In the genomic region with DNA sequence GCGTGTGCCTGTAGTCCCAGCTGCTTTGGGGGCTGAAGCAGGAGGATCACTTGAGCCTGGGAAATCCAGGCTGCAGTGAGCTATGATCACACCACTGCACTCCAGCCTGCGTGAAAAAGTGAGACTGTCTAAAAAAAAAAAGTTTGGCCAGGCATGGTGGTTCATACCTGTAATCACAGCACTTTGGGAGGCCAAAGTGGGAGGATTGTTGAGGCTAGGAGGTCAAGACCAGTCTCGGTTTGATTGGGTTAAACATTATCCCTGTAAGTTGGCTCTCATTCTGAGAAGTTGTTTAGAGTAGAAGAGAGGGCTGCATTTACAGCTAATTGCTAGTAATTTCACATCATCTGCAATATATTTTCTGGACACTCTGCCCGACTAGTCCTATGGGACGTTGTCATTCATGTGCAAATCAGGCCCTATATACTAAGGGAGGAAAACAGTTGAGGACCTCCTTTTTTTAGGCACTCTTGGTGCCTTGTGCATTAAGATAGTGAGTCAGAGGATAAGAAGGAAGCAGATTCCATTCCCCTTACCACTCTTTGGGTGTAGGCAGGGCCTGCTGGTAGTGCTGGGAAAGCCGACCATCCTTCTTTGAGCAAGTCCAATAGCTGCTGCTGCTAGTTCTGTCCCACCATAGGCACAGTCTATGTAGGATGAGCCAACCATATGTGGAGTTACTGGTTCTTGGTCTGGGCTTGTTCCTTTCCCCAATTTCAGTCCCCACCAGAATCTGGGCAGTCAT, we compare ENCODE assay signal across 12 cellular contexts. TPM values are rescaled to one million over a fixed set of nuclear protein-coding genes. Genes with fewer than 3 reads are reported as not detected.
A peak's percentile ranks its signal among the peaks of the same experiment; 100 is the strongest.
DNase-seq lines count a peak whose midpoint lies in the region; ATAC-seq, FAIRE-seq and TF ChIP-seq lines count a peak whose summit lies in the region.
"Had no signal": no experiment of that assay in that cellular context is flagged by ENCODE, and none has a peak within 500 bp of the region (broad histone marks: within the 10 kb centered on the region; RNA-seq: fewer than 3 reads in every experiment).

No MANE protein-coding gene starts in this region.

- H3K27ac ChIP-seq in keratinocyte (ENCODE audit: control insufficient read depth, insufficient read depth, low read length) = peak overlapping the region; percentile 98
- H3K27ac ChIP-seq: Peyer's patch had no signal

- peak overlapping the region; percentile 98 for H3K4me2 ChIP-seq in keratinocyte (ENCODE audit: control insufficient read depth, extremely low read depth, insufficient read depth, low read depth, low read length)

- H3K9me3 ChIP-seq in HAP-1 (no peaks in the 10 kb centered on the region), keratinocyte (ENCODE audit: control insufficient read depth, low read depth, low read length) (no peaks in the 10 kb centered on the region)
- H3K9me3 ChIP-seq: Peyer's patch had no signal

- peak; percentile 93 for DNase-seq in ACHN
- DNase-seq in HAP-1 (ENCODE audit: low spot score in 2 of 2) = peak; percentile 33 to 71
- DNase-seq in amniotic epithelial cell (ENCODE audit: low read depth) = peak; percentile 85
- DNase-seq in keratinocyte (ENCODE audit: low read depth, low spot score) = no peak
- no peak for DNase-seq in SHP77 treated with DMSO at 0.1 percent for 48 hours (lab: John Stamatoyannopoulos, UW)
- DNase-seq in germinal center (ENCODE audit: low spot score) = no peak
- DNase-seq in DMS153 treated with DMSO at 0.1 percent for 48 hours (lab: John Stamatoyannopoulos, UW; ENCODE audit: unreplicated experiment) = no peak
- DNase-seq: DND-41; MV-4-11; Peyer's patch; stimulated activated CD4-positive, alpha-beta T cell treated with anti-CD3 and anti-CD28 coated beads, Interleukin-12 subunit alpha, Interleukin-12 subunit beta, amount 100 ng/mL, for 4 hours had no signal

- dilution Hi-C loops in keratinocyte (cut with MboI; ENCODE audit: extremely low pct_ligation_motif_present, low sequenced_read_pairs) = no loop called here

- H3K4me1 ChIP-seq in HAP-1 (peaks cover 14% of the 10 kb centered on the region), keratinocyte (ENCODE audit: control insufficient read depth, extremely low read depth, insufficient read depth, low read length) (peaks cover 73% of the 10 kb centered on the region)

- no peak for TF ChIP-seq CTCF in keratinocyte (optimal IDR thresholded peaks at IDR 0.05 in 1 of 3, IDR thresholded peaks at IDR 0.05 in 1 of 3, conservative IDR thresholded peaks at IDR 0.05 in 1 of 3; ENCODE audit: extremely low read depth in 1 of 3, insufficient read depth in 2 of 3, low read length in 3 of 3)

- in situ Hi-C loops in ACHN (cut with HindIII; ENCODE audit: low pct_ligation_motif_present, low pct_unique_long_range_greater_than_20kb, low sequenced_read_pairs) (no loop called here), HAP-1 (cut with MboI; ENCODE audit: low sequenced_read_pairs) (no loop called here)

- H4K20me1 ChIP-seq in keratinocyte (ENCODE audit: control insufficient read depth, extremely low read depth, insufficient read depth, low read length) = peaks cover 2% of the 10 kb centered on the region

- no peaks in the 10 kb centered on the region for H3K27me3 ChIP-seq in HAP-1 (ENCODE audit: low read depth)
- no peaks in the 10 kb centered on the region for H3K27me3 ChIP-seq in keratinocyte (ENCODE audit: control insufficient read depth, extremely low read depth, insufficient read depth, low read length)
- H3K27me3 ChIP-seq: Peyer's patch had no signal

- H3K79me2 ChIP-seq in keratinocyte (ENCODE audit: control insufficient read depth, insufficient read depth, low read length) = peaks cover 71% of the 10 kb centered on the region

- peaks cover 2% of the 10 kb centered on the region for H3K9me1 ChIP-seq in keratinocyte (ENCODE audit: control insufficient read depth, extremely low read depth, insufficient read depth, low read length)

- FAIRE-seq in keratinocyte (lab: Jason Lieb, UNC) = peak; percentile 95

- no peak for ATAC-seq in HG03135 (IDR thresholded peaks at IDR 0.05; ENCODE audit: unreplicated experiment)

- no peak overlapping the region for H2AFZ ChIP-seq in keratinocyte (ENCODE audit: control insufficient read depth, low read length)

- H3K36me3 ChIP-seq in HAP-1 (replicated peaks) (peaks cover 8% of the 10 kb centered on the region; the same call in 1 of the 2 replicates), keratinocyte (ENCODE audit: control insufficient read depth in 2 of 2, extremely low read depth in 1 of 2, insufficient read depth in 2 of 2, low read length in 2 of 2) (peaks cover 6 to 39% of the 10 kb centered on the region in 2 experiments)

- peak overlapping the region; percentile 79 for H3K9ac ChIP-seq in keratinocyte (ENCODE audit: control insufficient read depth, extremely low read depth, insufficient read depth, low read length)

- H3K4me3 ChIP-seq in HAP-1 = no peak overlapping the region
- peak overlapping the region in 2 of 3 experiments; percentile 60 to 64 for H3K4me3 ChIP-seq in keratinocyte (ENCODE audit: control insufficient read depth in 2 of 3, extremely low read depth in 1 of 3, insufficient read depth in 2 of 3, low read depth in 1 of 3, low read length in 3 of 3)
- H3K4me3 ChIP-seq: Peyer's patch had no signal

RNA-seq across cellular contexts. Expression of gene HMOX2, which starts 18.7 kb away (rescaled TPM):
- 165 to 180 TPM (median 167 TPM) in 3 replicates for polyA plus RNA-seq in keratinocyte
- polyA plus RNA-seq in keratinocyte (2011; ENCODE audit: low read depth) = 98.5 TPM
- polyA plus RNA-seq in keratinocyte (2011; cell fraction: cytosol; rRNA removed) = 174 and 210 TPM in 2 replicates
- 145 and 174 TPM in 2 replicates for polyA plus RNA-seq in keratinocyte (2011; cell fraction: nucleus; rRNA removed)
- polyA plus RNA-seq in keratinocyte (2012; ENCODE audit: low replicate concordance) = 83.3 and 181 TPM in 2 replicates
- 128 to 183 TPM (median 160 TPM) in 3 replicates for polyA minus RNA-seq in keratinocyte
- polyA minus RNA-seq in keratinocyte (2011; cell fraction: cytosol; rRNA and poly(A)+ RNA removed) = 90.9 TPM
- polyA minus RNA-seq in keratinocyte (2011; cell fraction: nucleus; rRNA and poly(A)+ RNA removed) = 43.6 and 56.9 TPM in 2 replicates

RNA-seq across cellular contexts. Expression of gene NMRAL1, which starts 20.5 kb away (rescaled TPM):
- polyA plus RNA-seq in keratinocyte = 39.5 to 61.6 TPM (median 48.7 TPM) in 3 replicates
- polyA plus RNA-seq in keratinocyte (2011; ENCODE audit: low read depth) = 22.0 TPM
- 60.7 and 94.2 TPM in 2 replicates for polyA plus RNA-seq in keratinocyte (2011; cell fraction: cytosol; rRNA removed)
- 60.8 and 80.8 TPM in 2 replicates for polyA plus RNA-seq in keratinocyte (2011; cell fraction: nucleus; rRNA removed)
- 25.5 and 55.0 TPM in 2 replicates for polyA plus RNA-seq in keratinocyte (2012; ENCODE audit: low replicate concordance)
- polyA minus RNA-seq in keratinocyte = 52.5 to 75.8 TPM (median 55.4 TPM) in 3 replicates
- 64.5 TPM for polyA minus RNA-seq in keratinocyte (2011; cell fraction: cytosol; rRNA and poly(A)+ RNA removed)
- polyA minus RNA-seq in keratinocyte (2011; cell fraction: nucleus; rRNA and poly(A)+ RNA removed) = 18.3 and 21.3 TPM in 2 replicates

RNA-seq across cellular contexts. Expression of gene CDIP1, which starts 43.7 kb away (rescaled TPM):
- 19.8 to 39.4 TPM (median 23.1 TPM) in 3 replicates for polyA plus RNA-seq in keratinocyte
- 14.2 TPM for polyA plus RNA-seq in keratinocyte (2011; ENCODE audit: low read depth)
- polyA plus RNA-seq in keratinocyte (2011; cell fraction: cytosol; rRNA removed) = 32.0 and 47.0 TPM in 2 replicates
- 53.3 and 59.5 TPM in 2 replicates for polyA plus RNA-seq in keratinocyte (2011; cell fraction: nucleus; rRNA removed)
- 48.9 and 50.3 TPM in 2 replicates for polyA plus RNA-seq in keratinocyte (2012; ENCODE audit: low replicate concordance)
- polyA minus RNA-seq in keratinocyte = 22.5 to 58.5 TPM (median 24.5 TPM) in 3 replicates
- 25.5 TPM for polyA minus RNA-seq in keratinocyte (2011; cell fraction: cytosol; rRNA and poly(A)+ RNA removed)
- 14.0 and 17.0 TPM in 2 replicates for polyA minus RNA-seq in keratinocyte (2011; cell fraction: nucleus; rRNA and poly(A)+ RNA removed)

Comparison
In these comparisons a context has a peak if more than half of its experiments do, and no peak if none do; other contexts are left out.
1. DNase-seq: peak in ACHN (single experiment), HAP-1 (2 of 2) and amniotic epithelial cell (single experiment); none in keratinocyte (single experiment), SHP77 treated with DMSO at 0.1 percent for 48 hours (single experiment), germinal center (single experiment) and DMS153 treated with DMSO at 0.1 percent for 48 hours (single experiment).